Comparison of ENCODE assay signal across 11 cellular contexts in genomic region chr22:19800761-19801244, GRCh38. TPM values are rescaled to one million over a fixed set of nuclear protein-coding genes. Genes with fewer than 3 reads are reported as not detected.
DNase-seq lines count a peak whose midpoint lies in the region; ATAC-seq, FAIRE-seq and TF ChIP-seq lines count a peak whose summit lies in the region.
"Had no signal": no experiment of that assay in that cellular context is flagged by ENCODE, and none has a peak within 500 bp of the region (broad histone marks: within the 10 kb centered on the region; RNA-seq: fewer than 3 reads in every experiment).

No MANE protein-coding gene starts in this region.

- no peaks in the 10 kb centered on the region for H3K4me1 Mint-ChIP-seq in progenitor cell of endocrine pancreas (ENCODE audit: low read depth)
- H3K4me1 Mint-ChIP-seq in activated naive CD8-positive, alpha-beta T cell treated with anti-CD3 and anti-CD28 coated beads, Interleukin-2, amount 50 U/mL, for 24 hours = no peaks in the 10 kb centered on the region
- no peaks in the 10 kb centered on the region for H3K4me1 Mint-ChIP-seq in activated T-cell treated with anti-CD3 and anti-CD28 coated beads, Interleukin-2, amount 50 U/mL, for 4 hours (ENCODE audit: low read depth)

- no peaks in the 10 kb centered on the region for H3K9me3 Mint-ChIP-seq in progenitor cell of endocrine pancreas (ENCODE audit: low read depth)
- H3K9me3 Mint-ChIP-seq in activated naive CD8-positive, alpha-beta T cell treated with anti-CD3 and anti-CD28 coated beads, Interleukin-2, amount 50 U/mL, for 24 hours = no peaks in the 10 kb centered on the region
- H3K9me3 Mint-ChIP-seq in activated T-cell treated with anti-CD3 and anti-CD28 coated beads, Interleukin-2, amount 50 U/mL, for 4 hours = no peaks in the 10 kb centered on the region

- no peak overlapping the region for H3K4me3 Mint-ChIP-seq in progenitor cell of endocrine pancreas (ENCODE audit: low read depth)
- no peak overlapping the region for H3K4me3 Mint-ChIP-seq in activated naive CD8-positive, alpha-beta T cell treated with anti-CD3 and anti-CD28 coated beads, Interleukin-2, amount 50 U/mL, for 24 hours
- H3K4me3 Mint-ChIP-seq in activated T-cell treated with anti-CD3 and anti-CD28 coated beads, Interleukin-2, amount 50 U/mL, for 4 hours = no peak overlapping the region

- H3K36me3 Mint-ChIP-seq in progenitor cell of endocrine pancreas (ENCODE audit: insufficient read depth) = peaks cover 2% of the 10 kb centered on the region
- no peaks in the 10 kb centered on the region for H3K36me3 Mint-ChIP-seq in activated naive CD8-positive, alpha-beta T cell treated with anti-CD3 and anti-CD28 coated beads, Interleukin-2, amount 50 U/mL, for 24 hours (ENCODE audit: low read depth)
- peaks cover 14% of the 10 kb centered on the region for H3K36me3 Mint-ChIP-seq in activated T-cell treated with anti-CD3 and anti-CD28 coated beads, Interleukin-2, amount 50 U/mL, for 4 hours (ENCODE audit: insufficient read depth)

- H3K27me3 Mint-ChIP-seq in progenitor cell of endocrine pancreas = no peaks in the 10 kb centered on the region
- no peaks in the 10 kb centered on the region for H3K27me3 Mint-ChIP-seq in activated naive CD8-positive, alpha-beta T cell treated with anti-CD3 and anti-CD28 coated beads, Interleukin-2, amount 50 U/mL, for 24 hours
- H3K27me3 Mint-ChIP-seq in activated T-cell treated with anti-CD3 and anti-CD28 coated beads, Interleukin-2, amount 50 U/mL, for 4 hours (ENCODE audit: low read depth) = no peaks in the 10 kb centered on the region

- TF ChIP-seq CTCF in RWPE1 (conservative IDR thresholded peaks at IDR 0.05; ENCODE audit: low read depth) (no peak), fibroblast of pulmonary artery (IDR thresholded peaks at IDR 0.05; ENCODE audit: low read length, missing control alignments) (peak; percentile 31), progenitor cell of endocrine pancreas (IDR thresholded peaks at IDR 0.05; ENCODE audit: unreplicated experiment) (peak; percentile 51)

- POLR2A ChIA-PET in RWPE1 (lab: Yijun Ruan, JAX; ENCODE audit: low non-redundant PET) = no interaction called here

- peak overlapping the region; percentile 100 for H3K27ac ChIP-seq in RWPE1
- H3K27ac ChIP-seq: SJSA1 had no signal

- H3K27ac Mint-ChIP-seq in progenitor cell of endocrine pancreas = no peak overlapping the region
- no peak overlapping the region for H3K27ac Mint-ChIP-seq in activated naive CD8-positive, alpha-beta T cell treated with anti-CD3 and anti-CD28 coated beads, Interleukin-2, amount 50 U/mL, for 24 hours

- no peak for TF ChIP-seq POLR2A in H54 (IDR thresholded peaks at IDR 0.05; ENCODE audit: low read depth, low read length)

- FAIRE-seq in H54 (lab: Jason Lieb, UNC) = no peak
- FAIRE-seq: islet of Langerhans had no signal

- H3K4me3 ChIP-seq in fibroblast of pulmonary artery (replicated peaks; ENCODE audit: low read depth, low read length) = no peak overlapping the region
- H3K4me3 ChIP-seq: SJSA1 had no signal

- DNase-seq in H54 (ENCODE audit: insufficient read length, low spot score) = peak; percentile 35
- DNase-seq in RWPE1 (ENCODE audit: low spot score) = no peak
- DNase-seq in fibroblast of pulmonary artery (ENCODE audit: low read depth) = peak; percentile 32
- no peak for DNase-seq in progenitor cell of endocrine pancreas (ENCODE audit: low spot score, unreplicated experiment)
- no peak for DNase-seq in activated naive CD8-positive, alpha-beta T cell treated with anti-CD3 and anti-CD28 coated beads, Interleukin-2, amount 50 U/mL, for 24 hours
- no peak for DNase-seq in COR-L47 (lab: John Stamatoyannopoulos, UW)
- no peak for DNase-seq in NCI-H526 (lab: John Stamatoyannopoulos, UW)
- no peak for DNase-seq in activated T-cell treated with anti-CD3 and anti-CD28 coated beads, Interleukin-2, amount 50 U/mL, for 4 hours
- DNase-seq: NCI-H1694 treated with DMSO at 0.1 percent for 48 hours had no signal

- no peak for ATAC-seq in activated naive CD8-positive, alpha-beta T cell treated with anti-CD3 and anti-CD28 coated beads, Interleukin-2, amount 50 U/mL, for 24 hours
- no peak for ATAC-seq in activated T-cell treated with anti-CD3 and anti-CD28 coated beads, Interleukin-2, amount 50 U/mL, for 4 hours

- CTCF ChIA-PET in RWPE1 (lab: Yijun Ruan, JAX) = interaction anchor here (0.6 to 0.9 kb wide), 2 partner anchors 44 to 61 kb away, joined by 3 read pairs; no protein-coding TSS in a partner anchor

RNA-seq across cellular contexts. Expression of gene TBX1, which starts 40.2 kb away (rescaled TPM):
- 4.2 and 5.9 TPM in 2 replicates for total RNA-seq in progenitor cell of endocrine pancreas
- not detected for total RNA-seq in activated T-cell treated with anti-CD3 and anti-CD28 coated beads, Interleukin-2, amount 50 U/mL, for 4 hours

RNA-seq across cellular contexts. Expression of gene GNB1L, which starts 53.9 kb away (rescaled TPM):
- 9.0 and 9.9 TPM in 2 replicates for total RNA-seq in progenitor cell of endocrine pancreas
- total RNA-seq in activated T-cell treated with anti-CD3 and anti-CD28 coated beads, Interleukin-2, amount 50 U/mL, for 4 hours = 10 to 100 TPM; 25.9 to 26.3 (median 26.0) TPM

RNA-seq across cellular contexts. Expression of gene RTL10, which starts 53.9 kb away (rescaled TPM):
- total RNA-seq in progenitor cell of endocrine pancreas = 27.2 and 27.4 TPM in 2 replicates
- total RNA-seq in activated T-cell treated with anti-CD3 and anti-CD28 coated beads, Interleukin-2, amount 50 U/mL, for 4 hours = 10 to 100 TPM; 13.7 to 19.5 (median 14.5) TPM

Comparison
In these comparisons a context has a peak if more than half of its experiments do, and no peak if none do; other contexts are left out.
1. DNase-seq: peak in H54 (single experiment) and fibroblast of pulmonary artery (single experiment); none in RWPE1 (single experiment), progenitor cell of endocrine pancreas (single experiment), activated naive CD8-positive, alpha-beta T cell treated with anti-CD3 and anti-CD28 coated beads, Interleukin-2, amount 50 U/mL, for 24 hours (single experiment), COR-L47 (single experiment), NCI-H526 (0 of 2) and activated T-cell treated with anti-CD3 and anti-CD28 coated beads, Interleukin-2, amount 50 U/mL, for 4 hours (single experiment).